ENCODE assay signal across 25 cellular contexts in genomic region chr14:88590173-88590572, GRCh38. TPM values are rescaled to one million over a fixed set of nuclear protein-coding genes. Genes with fewer than 3 reads are reported as not detected.
DNase-seq lines count a peak whose midpoint lies in the region; ATAC-seq and TF ChIP-seq lines count a peak whose summit lies in the region.
"Had no signal": no experiment of that assay in that cellular context is flagged by ENCODE, and none has a peak within 500 bp of the region (broad histone marks: within the 10 kb centered on the region; RNA-seq: fewer than 3 reads in every experiment).

No MANE protein-coding gene starts in this region.

- no peak for ATAC-seq in WTC11
- ATAC-seq in activated CD8-positive, alpha-beta T cell treated with anti-CD3 and anti-CD28 coated beads for 36 hours = no peak
- no peak for ATAC-seq in HG02678 (IDR thresholded peaks at IDR 0.05; ENCODE audit: unreplicated experiment)
- ATAC-seq: activated CD8-positive, alpha-beta memory T cell treated with anti-CD3 and anti-CD28 coated beads, Interleukin-2, amount 10 ng/mL, durations not matched to agents 7 days and 5 days; right lobe of liver had no signal

- POLR2A ChIA-PET in WTC11 (lab: Charles Lee) = no interaction called here
- POLR2A ChIA-PET in activated CD8-positive, alpha-beta T cell treated with anti-CD3 and anti-CD28 coated beads for 36 hours (lab: Charles Lee) = interaction anchor here (0.7 kb wide), 1 partner anchor 557 kb away, joined by 3 read pairs; no protein-coding TSS in a partner anchor

- WGBS in esophagus muscularis mucosa = 37% methylated on average over 4 of the region's 4 CpGs

- H3K27me3 Mint-ChIP-seq in WTC11 (ENCODE audit: low read depth) (no peaks in the 10 kb centered on the region), osteocyte (ENCODE audit: unreplicated experiment) (no peaks in the 10 kb centered on the region)
- no peaks in the 10 kb centered on the region for H3K27me3 Mint-ChIP-seq in activated CD8-positive, alpha-beta T cell treated with anti-CD3 and anti-CD28 coated beads for 36 hours
- H3K27me3 Mint-ChIP-seq: activated CD4-positive, alpha-beta T cell treated with anti-CD3 and anti-CD28 coated beads, Interleukin-2, amount 10 ng/mL, durations not matched to agents 7 days and 5 days; activated CD8-positive, alpha-beta memory T cell treated with anti-CD3 and anti-CD28 coated beads, Interleukin-2, amount 10 ng/mL, durations not matched to agents 7 days and 5 days; activated naive CD4-positive, alpha-beta T cell treated with anti-CD3 and anti-CD28 coated beads, Interleukin-2, amount 50 U/mL, for 24 hours; CD4-positive, alpha-beta T cell had no signal

- peaks cover 58% of the 10 kb centered on the region for H3K36me3 Mint-ChIP-seq in WTC11
- H3K36me3 Mint-ChIP-seq in osteocyte (ENCODE audit: unreplicated experiment) = peaks cover 45% of the 10 kb centered on the region
- peaks cover 34% of the 10 kb centered on the region for H3K36me3 Mint-ChIP-seq in activated CD8-positive, alpha-beta T cell treated with anti-CD3 and anti-CD28 coated beads for 36 hours (ENCODE audit: low read depth)

- H3K9me3 ChIP-seq in esophagus muscularis mucosa = no peaks in the 10 kb centered on the region
- H3K9me3 ChIP-seq: colonic mucosa, right lobe of liver had no signal

- H3K4me1 Mint-ChIP-seq in WTC11 (no peaks in the 10 kb centered on the region), osteocyte (ENCODE audit: unreplicated experiment) (peaks cover 6% of the 10 kb centered on the region)
- H3K4me1 Mint-ChIP-seq in activated CD8-positive, alpha-beta T cell treated with anti-CD3 and anti-CD28 coated beads for 36 hours (ENCODE audit: low read depth) = no peaks in the 10 kb centered on the region
- H3K4me1 Mint-ChIP-seq: activated CD8-positive, alpha-beta memory T cell treated with anti-CD3 and anti-CD28 coated beads, Interleukin-2, amount 10 ng/mL, durations not matched to agents 7 days and 5 days; activated naive CD4-positive, alpha-beta T cell treated with anti-CD3 and anti-CD28 coated beads, Interleukin-2, amount 50 U/mL, for 24 hours had no signal

- no peak overlapping the region for H3K4me3 Mint-ChIP-seq in WTC11
- H3K4me3 Mint-ChIP-seq in osteocyte (ENCODE audit: unreplicated experiment) = no peak overlapping the region
- no peak overlapping the region for H3K4me3 Mint-ChIP-seq in activated CD8-positive, alpha-beta T cell treated with anti-CD3 and anti-CD28 coated beads for 36 hours
- H3K4me3 Mint-ChIP-seq: activated CD4-positive, alpha-beta T cell treated with anti-CD3 and anti-CD28 coated beads, Interleukin-2, amount 10 ng/mL, durations not matched to agents 7 days and 5 days; activated CD8-positive, alpha-beta memory T cell treated with anti-CD3 and anti-CD28 coated beads, Interleukin-2, amount 10 ng/mL, durations not matched to agents 7 days and 5 days; activated naive CD4-positive, alpha-beta T cell treated with anti-CD3 and anti-CD28 coated beads, Interleukin-2, amount 50 U/mL, for 24 hours; CD4-positive, alpha-beta T cell had no signal

- intact Hi-C loops in esophagus muscularis mucosa (cut with DNase I) = no loop called here
- intact Hi-C loops in activated CD8-positive, alpha-beta T cell treated with anti-CD3 and anti-CD28 coated beads for 36 hours (cut with micrococcal nuclease) = no loop called here

- H3K36me3 ChIP-seq in esophagus muscularis mucosa = peaks cover 15 to 79% (median 58%) of the 10 kb centered on the region in 4 donors
- H3K36me3 ChIP-seq: colonic mucosa had no signal

- no peak overlapping the region for H3K4me3 ChIP-seq in esophagus muscularis mucosa
- H3K4me3 ChIP-seq: colonic mucosa, right lobe of liver had no signal

- peak overlapping the region; percentile 34 to 68 (median 56) for H3K27ac ChIP-seq in esophagus muscularis mucosa (replicated peaks in 1 of 4)
- H3K27ac ChIP-seq: colonic mucosa, right lobe of liver, RWPE1, WERI-Rb-1 had no signal

- TF ChIP-seq EP300 in esophagus muscularis mucosa (IDR thresholded peaks at IDR 0.05) = no peak

- TF ChIP-seq POLR2A in esophagus muscularis mucosa (IDR thresholded peaks at IDR 0.05; ENCODE audit: low read depth) = no peak

- DNase-seq in ELR (ENCODE audit: low read depth) = peak; percentile 26
- DNase-seq in WTC11 (ENCODE audit: low spot score) = no peak
- DNase-seq in esophagus muscularis mucosa (ENCODE audit: extremely low spot score) = no peak
- DNase-seq in osteocyte (ENCODE audit: extremely low spot score, unreplicated experiment) = no peak
- no peak for DNase-seq in GM13977 (ENCODE audit: low spot score)
- DNase-seq in activated CD8-positive, alpha-beta T cell treated with anti-CD3 and anti-CD28 coated beads for 36 hours = no peak
- no peak for DNase-seq in NCI-H446 treated with DMSO at 0.1 percent for 48 hours (lab: John Stamatoyannopoulos, UW)
- DNase-seq: activated CD4-positive, alpha-beta T cell treated with anti-CD3 and anti-CD28 coated beads, Interleukin-2, amount 10 ng/mL, durations not matched to agents 7 days and 5 days; activated CD8-positive, alpha-beta memory T cell treated with anti-CD3 and anti-CD28 coated beads, Interleukin-2, amount 10 ng/mL, durations not matched to agents 7 days and 5 days; CD4-positive, alpha-beta T cell; colonic mucosa; DMS153; GF-D8; H7; Karpas-422; NCI-H1694 treated with DMSO at 0.1 percent for 48 hours; NCI-H69; right lobe of liver; stimulated activated CD4-positive, alpha-beta T cell treated with anti-CD3 and anti-CD28 coated beads, Interleukin-15, amount 100 ng/mL, for 24 hours; trophoblast cell; WERI-Rb-1 had no signal

- no peaks in the 10 kb centered on the region for H3K27me3 ChIP-seq in esophagus muscularis mucosa
- H3K27me3 ChIP-seq: colonic mucosa, right lobe of liver had no signal

- no peak for TF ChIP-seq CTCF in WTC11 (IDR thresholded peaks at IDR 0.05)
- no peak for TF ChIP-seq CTCF in esophagus muscularis mucosa (IDR thresholded peaks at IDR 0.05)
- no peak for TF ChIP-seq CTCF in osteocyte (IDR thresholded peaks at IDR 0.05)
- TF ChIP-seq CTCF in GM13977 (IDR thresholded peaks at IDR 0.05; ENCODE audit: extremely low read depth, insufficient read depth, missing control alignments) = no peak
- no peak for TF ChIP-seq CTCF in activated CD8-positive, alpha-beta T cell treated with anti-CD3 and anti-CD28 coated beads for 36 hours (IDR thresholded peaks at IDR 0.05)

- in situ Hi-C loops in GM13977 (cut with MboI; ENCODE audit: low pct_unique_long_range_greater_than_20kb, low sequenced_read_pairs, unreplicated experiment) = no loop called here

- CTCF ChIA-PET in WTC11 (lab: Charles Lee) = no interaction called here
- CTCF ChIA-PET in activated CD8-positive, alpha-beta T cell treated with anti-CD3 and anti-CD28 coated beads for 36 hours (lab: Charles Lee) = no interaction called here

- peaks cover 0 to 33% (median 32%) of the 10 kb centered on the region in 4 donors for H3K4me1 ChIP-seq in esophagus muscularis mucosa
- H3K4me1 ChIP-seq: colonic mucosa, right lobe of liver had no signal

- H3K9me3 Mint-ChIP-seq in WTC11 (no peaks in the 10 kb centered on the region), osteocyte (ENCODE audit: unreplicated experiment) (no peaks in the 10 kb centered on the region)
- H3K9me3 Mint-ChIP-seq in activated CD8-positive, alpha-beta T cell treated with anti-CD3 and anti-CD28 coated beads for 36 hours = no peaks in the 10 kb centered on the region
- H3K9me3 Mint-ChIP-seq: activated naive CD4-positive, alpha-beta T cell treated with anti-CD3 and anti-CD28 coated beads, Interleukin-2, amount 50 U/mL, for 24 hours; CD4-positive, alpha-beta T cell had no signal

- peak overlapping the region; percentile 17 for H3K27ac Mint-ChIP-seq in WTC11
- peak overlapping the region; percentile 21 for H3K27ac Mint-ChIP-seq in osteocyte (ENCODE audit: unreplicated experiment)
- H3K27ac Mint-ChIP-seq in activated CD8-positive, alpha-beta T cell treated with anti-CD3 and anti-CD28 coated beads for 36 hours = no peak overlapping the region
- H3K27ac Mint-ChIP-seq: activated CD4-positive, alpha-beta T cell treated with anti-CD3 and anti-CD28 coated beads, Interleukin-2, amount 10 ng/mL, durations not matched to agents 7 days and 5 days; activated CD8-positive, alpha-beta memory T cell treated with anti-CD3 and anti-CD28 coated beads, Interleukin-2, amount 10 ng/mL, durations not matched to agents 7 days and 5 days; CD4-positive, alpha-beta T cell had no signal

TF ChIP-seq in WTC11, 78 proteins besides CTCF, POLR2A, EP300 and RAD21 (continues in another document):
- TF ChIP-seq ZNF121 (CRISPR knock-in tag; IDR thresholded peaks at IDR 0.05) (no peak), AFF4 (CRISPR knock-in tag; IDR thresholded peaks at IDR 0.05; ENCODE audit: borderline replicate concordance) (no peak)

RNA-seq across cellular contexts. Expression of gene ZC3H14, which starts 27.3 kb away (rescaled TPM):
- 63.2 to 69.9 TPM (median 64.9 TPM) in 3 replicates for total RNA-seq in WTC11 (2021)
- 10 to 100 TPM; 48.6 to 60.0 (median 58.5) TPM for total RNA-seq in esophagus muscularis mucosa
- 63.1 and 68.6 TPM in 2 replicates for total RNA-seq in osteocyte
- total RNA-seq in activated CD8-positive, alpha-beta T cell treated with anti-CD3 and anti-CD28 coated beads for 36 hours = 10 to 100 TPM; 43.9 to 50.3 TPM

RNA-seq across cellular contexts. Expression of gene PTPN21, which starts 35.4 kb away (rescaled TPM):
- 7.5 to 9.4 TPM (median 9.1 TPM) in 3 replicates for total RNA-seq in WTC11 (2021)
- total RNA-seq in esophagus muscularis mucosa = 10 to 100 TPM; 24.7 to 47.2 (median 40.7) TPM
- total RNA-seq in osteocyte = 30.0 and 33.8 TPM in 2 replicates
- total RNA-seq in activated CD8-positive, alpha-beta T cell treated with anti-CD3 and anti-CD28 coated beads for 36 hours = not detected
- total RNA-seq: activated CD4-positive, alpha-beta T cell treated with anti-CD3 and anti-CD28 coated beads, Interleukin-2, amount 10 ng/mL, durations not matched to agents 7 days and 5 days; CD4-positive, alpha-beta T cell; mononuclear cell had no signal
